In genomic region chr13:16136846-16137245, GRCh38 we compare ENCODE assay signal across 7 cellular contexts.
DNase-seq lines count a peak whose midpoint lies in the region; FAIRE-seq and TF ChIP-seq lines count a peak whose summit lies in the region.
"Not testable (repeated sequence)": the region's sequence is repeated elsewhere in the genome, so short reads cannot be mapped to it uniquely, and the experiment has no call there.

No MANE protein-coding gene starts in this region.

- H2AFZ ChIP-seq in Karpas-422 (ENCODE audit: low read length); neural progenitor cell (replicated peaks): not testable (repeated sequence)

- intact Hi-C loops in esophagus muscularis mucosa (cut with DNase I): not testable (repeated sequence)

- not testable (repeated sequence) for TF ChIP-seq CTCF in bronchial epithelial cell (IDR thresholded peaks at IDR 0.05; ENCODE audit: insufficient read depth, low read length, severe bottlenecking); esophagus muscularis mucosa (IDR thresholded peaks at IDR 0.05); neural progenitor cell (IDR thresholded peaks at IDR 0.05)

- DNase-seq in ACHN (peak; percentile 47), H4 (ENCODE audit: low spot score) (peak; percentile 11), Karpas-422 (peak; percentile 53), bronchial epithelial cell (ENCODE audit: low read depth) (peak; percentile 20), esophagus muscularis mucosa (ENCODE audit: extremely low spot score) (peak; percentile 70), left kidney (ENCODE audit: low read depth, low spot score) (peak; percentile 2), neural progenitor cell (ENCODE audit: low spot score) (peak; percentile 6)

- peaks cover 21% of the 10 kb centered on the region for H3K9me3 Mint-ChIP-seq in neural progenitor cell

- not testable (repeated sequence) for H3K27me3 ChIP-seq in Karpas-422 (ENCODE audit: low read length); bronchial epithelial cell (ENCODE audit: control insufficient read depth, insufficient read depth, low read length); esophagus muscularis mucosa; neural progenitor cell

- not testable (repeated sequence) for H3K79me2 ChIP-seq in Karpas-422 (ENCODE audit: low read length); neural progenitor cell (ENCODE audit: low read depth)

- H3K36me3 Mint-ChIP-seq in neural progenitor cell: not testable (repeated sequence)

- TF ChIP-seq POLR2A in esophagus muscularis mucosa (IDR thresholded peaks at IDR 0.05; ENCODE audit: low read depth): not testable (repeated sequence)

- not testable (repeated sequence) for H3K27ac Mint-ChIP-seq in neural progenitor cell

- H3K4me1 ChIP-seq in Karpas-422 (ENCODE audit: low read length); esophagus muscularis mucosa; neural progenitor cell: not testable (repeated sequence)

- not testable (repeated sequence) for H3F3A ChIP-seq in neural progenitor cell (ENCODE audit: low read depth)

- H3K4me1 Mint-ChIP-seq in neural progenitor cell: not testable (repeated sequence)

- not testable (repeated sequence) for H3K27me3 Mint-ChIP-seq in neural progenitor cell (ENCODE audit: insufficient read depth, low read depth)

- H3K27ac ChIP-seq in Karpas-422 (ENCODE audit: low read length); esophagus muscularis mucosa (replicated peaks in 1 of 4); neural progenitor cell: not testable (repeated sequence)

- H4K20me1 ChIP-seq in Karpas-422 (ENCODE audit: insufficient read depth, low read depth, low read length); neural progenitor cell (ENCODE audit: low read depth): not testable (repeated sequence)

- H3K4me3 ChIP-seq in Karpas-422 (ENCODE audit: low read length); bronchial epithelial cell (ENCODE audit: low read depth, low read length); esophagus muscularis mucosa; neural progenitor cell: not testable (repeated sequence)

- not testable (repeated sequence) for H3K4me3 Mint-ChIP-seq in neural progenitor cell

- H3K9me2 ChIP-seq in Karpas-422 (replicated peaks; ENCODE audit: insufficient read depth, low read length): not testable (repeated sequence)

- in situ Hi-C loops in ACHN (cut with HindIII; ENCODE audit: low pct_ligation_motif_present, low pct_unique_long_range_greater_than_20kb, low sequenced_read_pairs): not testable (repeated sequence)

- 45% methylated on average over 2 of the region's 2 CpGs for WGBS in esophagus muscularis mucosa

- H3K4me2 ChIP-seq in Karpas-422 (ENCODE audit: low read depth, low read length, poor library complexity, severe bottlenecking); neural progenitor cell: not testable (repeated sequence)

- H3K36me3 ChIP-seq in Karpas-422 (ENCODE audit: insufficient read depth, low read length); bronchial epithelial cell (ENCODE audit: control insufficient read depth, insufficient read depth, low read length); esophagus muscularis mucosa; neural progenitor cell: not testable (repeated sequence)

- not testable (repeated sequence) for H3K9me3 ChIP-seq in Karpas-422 (ENCODE audit: low read length)
- peaks cover 6 to 25% (median 15%) of the 10 kb centered on the region in 4 donors for H3K9me3 ChIP-seq in esophagus muscularis mucosa
- peaks cover 20% of the 10 kb centered on the region for H3K9me3 ChIP-seq in neural progenitor cell (ENCODE audit: low read depth)

- not testable (repeated sequence) for FAIRE-seq in bronchial epithelial cell (lab: Jason Lieb, UNC)

- TF ChIP-seq EP300 in esophagus muscularis mucosa (IDR thresholded peaks at IDR 0.05): not testable (repeated sequence)

- not testable (repeated sequence) for H3K9ac ChIP-seq in Karpas-422 (ENCODE audit: low read length); neural progenitor cell

Comparison
In these comparisons a context has a peak if more than half of its experiments do, and no peak if none do; other contexts are left out.
1. DNase-seq: peak in every context shown above with its lines; median percentile 70 in esophagus muscularis mucosa; 53 in Karpas-422; 47 in ACHN; 20 in bronchial epithelial cell; 11 in H4; 6 in neural progenitor cell; 2 in left kidney.